In the genomic region with DNA sequence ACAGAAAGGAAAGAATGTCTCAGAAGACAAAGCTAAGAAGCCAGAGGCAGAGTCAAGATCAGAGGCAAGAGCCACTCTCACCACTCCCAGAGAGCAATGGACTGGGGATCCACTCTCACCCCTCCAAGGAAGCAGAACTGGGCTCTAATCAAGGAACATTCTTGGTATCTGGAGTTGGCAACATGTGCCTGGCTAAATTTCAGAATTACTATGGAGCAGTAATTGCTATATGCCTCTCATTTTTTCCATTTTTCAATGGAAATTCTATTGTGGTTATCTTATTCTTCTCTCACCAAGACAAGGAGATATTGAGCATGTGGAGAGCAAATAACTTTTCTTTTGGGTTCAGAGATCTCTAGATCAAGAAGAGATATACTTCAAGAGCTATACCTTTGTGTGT, we compare ENCODE assay signal across 40 cellular contexts. TPM values are rescaled to one million over a fixed set of nuclear protein-coding genes. Genes with fewer than 3 reads are reported as not detected.
"Had no signal": no experiment of that assay in that cellular context is flagged by ENCODE, and none has a peak within 500 bp of the region (broad histone marks: within the 10 kb centered on the region; RNA-seq: fewer than 3 reads in every experiment).

No MANE protein-coding gene starts in this region.

- H3K4me1 ChIP-seq: breast epithelium had no signal

- H3K27ac Mint-ChIP-seq: activated naive CD4-positive, alpha-beta T cell treated with anti-CD3 and anti-CD28 coated beads for 36 hours; activated naive CD4-positive, alpha-beta T cell treated with anti-CD3 and anti-CD28 coated beads, Interleukin-2, amount 10 ng/mL, durations not matched to agents 7 days and 5 days; activated naive CD4-positive, alpha-beta T cell treated with anti-CD3 and anti-CD28 coated beads, Interleukin-2, amount 50 U/mL, for 24 hours; activated naive CD4-positive, alpha-beta T cell treated with anti-CD3 and anti-CD28 coated beads, Interleukin-2, amount 50 U/mL, for 72 hours; activated naive CD8-positive, alpha-beta T cell; activated naive CD8-positive, alpha-beta T cell treated with anti-CD3 and anti-CD28 coated beads for 36 hours; activated naive CD8-positive, alpha-beta T cell treated with anti-CD3 and anti-CD28 coated beads, Interleukin-2, amount 10 ng/mL, durations not matched to agents 7 days and 5 days; activated naive CD8-positive, alpha-beta T cell treated with anti-CD3 and anti-CD28 coated beads, Interleukin-2, amount 50 U/mL, for 24 hours; activated T-cell treated with anti-CD3 and anti-CD28 coated beads, Interleukin-2, amount 50 U/mL, for 24 hours; activated T-cell treated with anti-CD3 and anti-CD28 coated beads, Interleukin-2, amount 50 U/mL, for 72 hours; activated T-helper 1 cell treated with anti-CD3 and anti-CD28 coated beads, Interleukin-12 subunit alpha, Interleukin-12 subunit beta, Interleukin-2, Interleukin-4 antibody, amounts not matched to agents 30 ng/mL and 10 ng/mL and 1 ng/mL, durations not matched to agents 14 hours and 24 hours and 36 hours; activated T-helper 17 cell treated with anti-CD3 and anti-CD28 coated beads, Interleukin-2, amount 50 U/mL, for 72 hours; activated T-helper 2 cell treated with anti-CD3 and anti-CD28 coated beads, Interferon-gamma antibody, Interleukin-2, Interleukin-4, amounts not matched to agents 10 μg/mL and 5 μg/mL and 100 μg/mL, durations not matched to agents 14 hours and 24 hours and 36 hours; brain had no signal

- FAIRE-seq: astrocyte, bronchial epithelial cell had no signal

- H3K4me3 Mint-ChIP-seq: activated naive CD4-positive, alpha-beta T cell treated with anti-CD3 and anti-CD28 coated beads for 36 hours; activated naive CD4-positive, alpha-beta T cell treated with anti-CD3 and anti-CD28 coated beads, Interleukin-2, amount 10 ng/mL, durations not matched to agents 7 days and 5 days; activated naive CD4-positive, alpha-beta T cell treated with anti-CD3 and anti-CD28 coated beads, Interleukin-2, amount 50 U/mL, for 24 hours; activated naive CD8-positive, alpha-beta T cell; activated naive CD8-positive, alpha-beta T cell treated with anti-CD3 and anti-CD28 coated beads for 36 hours; activated naive CD8-positive, alpha-beta T cell treated with anti-CD3 and anti-CD28 coated beads, Interleukin-2, amount 10 ng/mL, durations not matched to agents 7 days and 5 days; activated naive CD8-positive, alpha-beta T cell treated with anti-CD3 and anti-CD28 coated beads, Interleukin-2, amount 50 U/mL, for 24 hours; activated T-cell treated with anti-CD3 and anti-CD28 coated beads, Interleukin-2, amount 50 U/mL, for 24 hours; activated T-cell treated with anti-CD3 and anti-CD28 coated beads, Interleukin-2, amount 50 U/mL, for 4 hours; activated T-cell treated with anti-CD3 and anti-CD28 coated beads, Interleukin-2, amount 50 U/mL, for 72 hours; activated T-helper 1 cell treated with anti-CD3 and anti-CD28 coated beads, Interleukin-12 subunit alpha, Interleukin-12 subunit beta, Interleukin-2, Interleukin-4 antibody, amounts not matched to agents 30 ng/mL and 10 ng/mL and 1 ng/mL, durations not matched to agents 14 hours and 24 hours and 36 hours; activated T-helper 17 cell treated with anti-CD3 and anti-CD28 coated beads, Interleukin-2, amount 50 U/mL, for 72 hours; brain; central memory CD8-positive, alpha-beta T cell had no signal

- H3K27me3 ChIP-seq: adrenal gland, ascending aorta, body of pancreas, brain microvascular endothelial cell, breast epithelium, cardiac muscle cell had no signal

- H3K4me1 Mint-ChIP-seq: activated naive CD4-positive, alpha-beta T cell treated with anti-CD3 and anti-CD28 coated beads, Interleukin-2, amount 10 ng/mL, durations not matched to agents 7 days and 5 days; activated naive CD4-positive, alpha-beta T cell treated with anti-CD3 and anti-CD28 coated beads, Interleukin-2, amount 50 U/mL, for 24 hours; activated naive CD8-positive, alpha-beta T cell treated with anti-CD3 and anti-CD28 coated beads for 36 hours; activated naive CD8-positive, alpha-beta T cell treated with anti-CD3 and anti-CD28 coated beads, Interleukin-2, amount 10 ng/mL, durations not matched to agents 7 days and 5 days; activated naive CD8-positive, alpha-beta T cell treated with anti-CD3 and anti-CD28 coated beads, Interleukin-2, amount 50 U/mL, for 24 hours; activated T-helper 17 cell treated with anti-CD3 and anti-CD28 coated beads, Interleukin-2, amount 50 U/mL, for 72 hours; central memory CD8-positive, alpha-beta T cell had no signal

- H3K9me3 Mint-ChIP-seq: activated T-helper 1 cell treated with anti-CD3 and anti-CD28 coated beads, Interleukin-12 subunit alpha, Interleukin-12 subunit beta, Interleukin-2, Interleukin-4 antibody, amounts not matched to agents 30 ng/mL and 10 ng/mL and 1 ng/mL, durations not matched to agents 14 hours and 24 hours and 36 hours; activated T-helper 2 cell treated with anti-CD3 and anti-CD28 coated beads, Interferon-gamma antibody, Interleukin-2, Interleukin-4, amounts not matched to agents 10 μg/mL and 5 μg/mL and 100 μg/mL, durations not matched to agents 14 hours and 24 hours and 36 hours; central memory CD8-positive, alpha-beta T cell had no signal

- H3K4me3 ChIP-seq: adrenal gland, ascending aorta, body of pancreas, breast epithelium, cardiac muscle cell had no signal

- H3K36me3 ChIP-seq: adrenal gland, ascending aorta, brain microvascular endothelial cell, breast epithelium had no signal

- H3K27ac ChIP-seq: adrenal gland, ascending aorta, body of pancreas, brain microvascular endothelial cell, breast epithelium, cardiac muscle cell had no signal

- DNase-seq: activated effector memory CD4-positive, alpha-beta T cell treated with anti-CD3 and anti-CD28 coated beads, Interleukin-2, amount 50 U/mL, for 16 hours; activated effector memory CD4-positive, alpha-beta T cell treated with Interleukin-2 at 50 U/mL for 16 hours; activated gamma-delta T cell; activated gamma-delta T cell treated with Interleukin-2 at 50 U/mL for 16 hours; activated naive CD4-positive, alpha-beta T cell; activated naive CD4-positive, alpha-beta T cell treated with anti-CD3 and anti-CD28 coated beads for 36 hours; activated naive CD4-positive, alpha-beta T cell treated with anti-CD3 and anti-CD28 coated beads, Interleukin-2, amount 10 ng/mL, durations not matched to agents 7 days and 5 days; activated naive CD4-positive, alpha-beta T cell treated with anti-CD3 and anti-CD28 coated beads, Interleukin-2, amount 50 U/mL, for 16 hours; activated naive CD4-positive, alpha-beta T cell treated with Interleukin-2 at 50 U/mL for 16 hours; activated naive CD8-positive, alpha-beta T cell treated with anti-CD3 and anti-CD28 coated beads for 36 hours; activated naive CD8-positive, alpha-beta T cell treated with anti-CD3 and anti-CD28 coated beads, Interleukin-2, amount 10 ng/mL, durations not matched to agents 7 days and 5 days; activated naive CD8-positive, alpha-beta T cell treated with anti-CD3 and anti-CD28 coated beads, Interleukin-2, amount 50 U/mL, for 24 hours; activated T-cell treated with anti-CD3 and anti-CD28 coated beads, Interleukin-2, amount 50 U/mL, for 1 hour; activated T-cell treated with anti-CD3 and anti-CD28 coated beads, Interleukin-2, amount 50 U/mL, for 24 hours; activated T-cell treated with anti-CD3 and anti-CD28 coated beads, Interleukin-2, amount 50 U/mL, for 4 hours; activated T-cell treated with anti-CD3 and anti-CD28 coated beads, Interleukin-2, amount 50 U/mL, for 48 hours; activated T-cell treated with anti-CD3 and anti-CD28 coated beads, Interleukin-2, amount 50 U/mL, for 72 hours; adrenal gland; amniotic stem cell; amygdala; anterior cingulate cortex; aorta; body of pancreas; brain microvascular endothelial cell; caudate nucleus; central memory CD4-positive, alpha-beta T cell; cerebellar nuclear complex had no signal

- H3K9me3 ChIP-seq: adrenal gland had no signal

- ATAC-seq: activated naive CD4-positive, alpha-beta T cell treated with anti-CD3 and anti-CD28 coated beads, Interleukin-2, amount 50 U/mL, for 72 hours; activated naive CD8-positive, alpha-beta T cell treated with anti-CD3 and anti-CD28 coated beads, Interleukin-2, amount 50 U/mL, for 24 hours; activated T-cell treated with anti-CD3 and anti-CD28 coated beads, Interleukin-2, amount 50 U/mL, for 4 hours; activated T-cell treated with anti-CD3 and anti-CD28 coated beads, Interleukin-2, amount 50 U/mL, for 72 hours; activated T-helper 17 cell treated with anti-CD3 and anti-CD28 coated beads, Interleukin-2, amount 50 U/mL, for 72 hours; body of pancreas had no signal

- H3K36me3 Mint-ChIP-seq: activated naive CD4-positive, alpha-beta T cell treated with anti-CD3 and anti-CD28 coated beads, Interleukin-2, amount 10 ng/mL, durations not matched to agents 7 days and 5 days; activated naive CD8-positive, alpha-beta T cell treated with anti-CD3 and anti-CD28 coated beads, Interleukin-2, amount 10 ng/mL, durations not matched to agents 7 days and 5 days had no signal

RNA-seq across cellular contexts. Expression of gene MASP1, which starts 22.1 kb away (rescaled TPM):
- total RNA-seq: activated naive CD4-positive, alpha-beta T cell treated with anti-CD3 and anti-CD28 coated beads for 36 hours; activated naive CD4-positive, alpha-beta T cell treated with anti-CD3 and anti-CD28 coated beads, Interleukin-2, amount 50 U/mL, for 72 hours; activated naive CD8-positive, alpha-beta T cell treated with anti-CD3 and anti-CD28 coated beads for 36 hours; activated naive CD8-positive, alpha-beta T cell treated with anti-CD3 and anti-CD28 coated beads, Interleukin-2, amount 10 ng/mL, durations not matched to agents 7 days and 5 days; activated T-cell treated with anti-CD3 and anti-CD28 coated beads, Interleukin-2, amount 50 U/mL, for 72 hours; activated T-helper 1 cell treated with anti-CD3 and anti-CD28 coated beads, Interleukin-12 subunit alpha, Interleukin-12 subunit beta, Interleukin-2, Interleukin-4 antibody, amounts not matched to agents 30 ng/mL and 10 ng/mL and 1 ng/mL, durations not matched to agents 14 hours and 24 hours and 36 hours; activated T-helper 17 cell treated with anti-CD3 and anti-CD28 coated beads, Interleukin-2, amount 50 U/mL, for 72 hours; activated T-helper 2 cell treated with anti-CD3 and anti-CD28 coated beads, Interferon-gamma antibody, Interleukin-2, Interleukin-4, amounts not matched to agents 10 μg/mL and 5 μg/mL and 100 μg/mL, durations not matched to agents 14 hours and 24 hours and 36 hours had no signal
